In the genomic region with DNA sequence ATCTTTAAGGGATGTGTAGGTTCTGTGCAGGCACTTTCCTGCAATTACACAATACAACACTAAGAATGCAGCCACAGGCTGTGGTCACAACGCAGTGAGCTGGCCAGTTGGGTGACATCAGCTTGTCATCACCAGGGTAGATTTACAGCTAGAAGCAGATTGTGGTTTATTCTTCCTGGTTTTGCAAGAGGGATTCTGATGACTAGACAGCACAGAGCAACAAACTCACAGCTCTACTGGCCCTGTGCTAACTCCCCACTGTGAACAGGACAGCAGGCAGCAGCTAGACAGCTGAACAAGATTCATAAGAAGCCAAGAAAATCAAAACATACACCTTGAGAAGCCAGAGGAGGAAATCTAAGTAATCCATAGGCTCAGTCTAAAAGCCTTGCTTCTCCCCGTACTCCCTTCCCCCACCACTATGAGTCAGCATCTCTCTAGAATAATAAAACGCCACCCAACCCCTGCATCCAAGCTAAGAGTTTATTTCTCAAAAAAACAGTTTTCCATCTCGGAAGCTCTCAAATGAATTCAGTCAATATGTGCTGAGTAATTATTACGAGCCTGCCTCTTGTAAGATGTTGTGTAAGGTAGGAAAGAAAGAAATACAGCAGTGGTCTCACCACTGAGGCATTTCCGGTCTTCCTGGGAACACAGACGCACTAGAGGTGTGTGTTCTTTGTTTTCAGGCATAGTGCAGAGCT, we compare ENCODE assay signal across 8 cellular contexts.
DNase-seq lines count a peak whose midpoint lies in the region; ATAC-seq and TF ChIP-seq lines count a peak whose summit lies in the region.

No MANE protein-coding gene starts in this region.

- H3K4me1 ChIP-seq in A673 (ENCODE audit: insufficient read depth, low read length, poor library complexity, severe bottlenecking) (peaks cover 28% of the 10 kb centered on the region), colonic mucosa (no peaks in the 10 kb centered on the region), left lung (peaks cover 12 to 36% of the 10 kb centered on the region in 2 donors), stomach smooth muscle (ENCODE audit: control insufficient read depth, insufficient read depth, low read length) (peaks cover 4% of the 10 kb centered on the region)

- POLR2A ChIA-PET in A673 (lab: Charles Lee; ENCODE audit: low non-redundant PET), result no interaction called here

- H3K9me3 ChIP-seq in A673 (ENCODE audit: low read depth, low read length, poor library complexity, severe bottlenecking) (peaks cover 4% of the 10 kb centered on the region), colonic mucosa (no peaks in the 10 kb centered on the region), left lung (no peaks in the 10 kb centered on the region), stomach smooth muscle (ENCODE audit: control insufficient read depth in 2 of 2, low read length in 2 of 2) (no peaks in the 10 kb centered on the region)

- intact Hi-C loops in A673 (cut with micrococcal nuclease; ENCODE audit: unreplicated experiment) (loop anchor here (1.0 kb wide), 1 partner anchor 26 kb away; no protein-coding TSS in a partner anchor), colonic mucosa (cut with DNase I) (no loop called here), left lung (cut with DNase I) (no loop called here)

- DNase-seq in A673 (ENCODE audit: low spot score), result peak; percentile 96
- peak; percentile 85 for DNase-seq in SHP77 treated with DMSO at 0.1 percent for 48 hours (lab: John Stamatoyannopoulos, UW)
- peak; percentile 52 for DNase-seq in colonic mucosa
- DNase-seq in left lung, result peak; percentile 84 to 87
- DNase-seq in stimulated activated naive CD4-positive, alpha-beta T cell (lab: John Stamatoyannopoulos, UW), result no peak

- H3K27ac ChIP-seq in A673 (ENCODE audit: low read depth, low read length, poor library complexity, severe bottlenecking), result peak overlapping the region; percentile 86
- no peak overlapping the region for H3K27ac ChIP-seq in colonic mucosa
- peak overlapping the region; percentile 85 to 93 for H3K27ac ChIP-seq in left lung
- H3K27ac ChIP-seq in stomach smooth muscle (ENCODE audit: low read length), result no peak overlapping the region

- CTCF ChIA-PET in A673 (lab: Charles Lee), result no interaction called here

- peak overlapping the region; percentile 21 for H3K4me3 ChIP-seq in A673 (ENCODE audit: low read depth, low read length, poor library complexity, severe bottlenecking)
- no peak overlapping the region for H3K4me3 ChIP-seq in colonic mucosa
- H3K4me3 ChIP-seq in left lung, result peak overlapping the region in 1 of 2 donors; percentile 6
- H3K4me3 ChIP-seq in stomach smooth muscle (ENCODE audit: low read length in 2 of 2), result peak overlapping the region; percentile 11 to 30

- no peaks in the 10 kb centered on the region for H3K27me3 ChIP-seq in A673 (replicated peaks; ENCODE audit: insufficient read depth, low read depth, low read length, poor library complexity)
- H3K27me3 ChIP-seq in colonic mucosa, result no peaks in the 10 kb centered on the region
- H3K27me3 ChIP-seq in left lung, result no peaks in the 10 kb centered on the region
- no peaks in the 10 kb centered on the region for H3K27me3 ChIP-seq in stomach smooth muscle (ENCODE audit: control insufficient read depth in 1 of 2, insufficient read depth in 2 of 2, low read length in 2 of 2)

- no peak for TF ChIP-seq CTCF in A673 (conservative IDR thresholded peaks at IDR 0.05; ENCODE audit: low read depth, low read length)
- TF ChIP-seq CTCF in colonic mucosa (IDR thresholded peaks at IDR 0.05), result no peak
- no peak for TF ChIP-seq CTCF in left lung (IDR thresholded peaks at IDR 0.05)

- no peak overlapping the region for H3K9ac ChIP-seq in colonic mucosa (ENCODE audit: low read depth in 2 of 2, low read length in 2 of 2)
- no peak overlapping the region for H3K9ac ChIP-seq in stomach smooth muscle (ENCODE audit: low read length in 2 of 2)

- TSS peak; percentile 68 for BruUV-seq in A673 (replicated peaks; lab: Mats Ljungman, UMichigan)

- no peaks in the 10 kb centered on the region for H3K36me3 ChIP-seq in A673 (ENCODE audit: insufficient read depth, low read length, poor library complexity, severe bottlenecking)
- H3K36me3 ChIP-seq in colonic mucosa, result no peaks in the 10 kb centered on the region
- no peaks in the 10 kb centered on the region for H3K36me3 ChIP-seq in left lung
- no peaks in the 10 kb centered on the region for H3K36me3 ChIP-seq in stomach smooth muscle (ENCODE audit: control insufficient read depth in 2 of 2, insufficient read depth in 2 of 2, low read length in 2 of 2)

- ATAC-seq in GM18498 (IDR thresholded peaks at IDR 0.05; ENCODE audit: unreplicated experiment) (peak; percentile 83), HG03159 (IDR thresholded peaks at IDR 0.05; ENCODE audit: unreplicated experiment) (peak; percentile 72), left lung (peak; percentile 81)

Comparison
In these comparisons a context has a peak if more than half of its experiments do, and no peak if none do; other contexts are left out.
1. DNase-seq: peak in A673 (single experiment), SHP77 treated with DMSO at 0.1 percent for 48 hours (single experiment), colonic mucosa (single experiment) and left lung (2 of 2); none in stimulated activated naive CD4-positive, alpha-beta T cell (0 of 6).
2. H3K27ac ChIP-seq: peak in A673 (single experiment) and left lung (2 of 2); none in colonic mucosa (single experiment) and stomach smooth muscle (single experiment).
3. Peak in every context shown above with its lines, with median percentiles within 50 percentile points of each other: ATAC-seq.